ENCODE assay signal across 2 cellular contexts in the genomic region with DNA sequence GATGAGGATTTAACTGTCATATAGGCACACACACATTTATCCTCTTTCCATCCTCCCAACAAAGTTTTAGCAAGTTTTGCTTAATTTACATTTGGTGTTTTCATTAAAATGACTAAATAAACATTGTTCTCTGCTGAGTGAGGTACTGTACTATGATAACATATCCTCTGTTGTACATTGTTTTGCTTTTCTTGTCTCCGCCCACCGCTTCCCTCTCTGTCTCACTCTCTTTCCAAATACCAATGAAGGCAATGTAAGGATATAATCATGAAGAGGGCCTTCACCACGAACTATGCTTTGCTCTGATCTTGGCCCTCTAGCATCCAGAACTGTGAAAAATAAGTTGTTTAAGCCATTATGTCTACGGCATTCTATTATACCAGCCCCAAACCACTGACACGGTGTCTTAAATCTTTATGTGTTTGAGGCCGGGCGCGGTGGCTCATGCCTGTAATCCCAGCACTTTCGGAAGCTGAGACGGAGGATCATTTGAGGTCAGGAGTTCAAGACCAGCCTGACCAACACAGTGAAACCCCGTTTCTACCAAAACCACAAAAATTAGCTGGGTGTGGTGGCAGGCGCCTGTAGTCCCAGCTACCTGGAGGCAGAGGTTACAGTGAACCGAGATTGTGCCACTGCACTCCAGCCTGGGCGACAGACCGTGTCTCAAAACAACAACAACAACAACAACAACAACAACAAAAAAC.
TF ChIP-seq lines count a peak whose summit lies in the region.

No MANE protein-coding gene starts in this region.

TF ChIP-seq in A549, 52 proteins besides CTCF, POLR2A, EP300 and RAD21 (continued from another document):
- TF ChIP-seq, protein P1, sequence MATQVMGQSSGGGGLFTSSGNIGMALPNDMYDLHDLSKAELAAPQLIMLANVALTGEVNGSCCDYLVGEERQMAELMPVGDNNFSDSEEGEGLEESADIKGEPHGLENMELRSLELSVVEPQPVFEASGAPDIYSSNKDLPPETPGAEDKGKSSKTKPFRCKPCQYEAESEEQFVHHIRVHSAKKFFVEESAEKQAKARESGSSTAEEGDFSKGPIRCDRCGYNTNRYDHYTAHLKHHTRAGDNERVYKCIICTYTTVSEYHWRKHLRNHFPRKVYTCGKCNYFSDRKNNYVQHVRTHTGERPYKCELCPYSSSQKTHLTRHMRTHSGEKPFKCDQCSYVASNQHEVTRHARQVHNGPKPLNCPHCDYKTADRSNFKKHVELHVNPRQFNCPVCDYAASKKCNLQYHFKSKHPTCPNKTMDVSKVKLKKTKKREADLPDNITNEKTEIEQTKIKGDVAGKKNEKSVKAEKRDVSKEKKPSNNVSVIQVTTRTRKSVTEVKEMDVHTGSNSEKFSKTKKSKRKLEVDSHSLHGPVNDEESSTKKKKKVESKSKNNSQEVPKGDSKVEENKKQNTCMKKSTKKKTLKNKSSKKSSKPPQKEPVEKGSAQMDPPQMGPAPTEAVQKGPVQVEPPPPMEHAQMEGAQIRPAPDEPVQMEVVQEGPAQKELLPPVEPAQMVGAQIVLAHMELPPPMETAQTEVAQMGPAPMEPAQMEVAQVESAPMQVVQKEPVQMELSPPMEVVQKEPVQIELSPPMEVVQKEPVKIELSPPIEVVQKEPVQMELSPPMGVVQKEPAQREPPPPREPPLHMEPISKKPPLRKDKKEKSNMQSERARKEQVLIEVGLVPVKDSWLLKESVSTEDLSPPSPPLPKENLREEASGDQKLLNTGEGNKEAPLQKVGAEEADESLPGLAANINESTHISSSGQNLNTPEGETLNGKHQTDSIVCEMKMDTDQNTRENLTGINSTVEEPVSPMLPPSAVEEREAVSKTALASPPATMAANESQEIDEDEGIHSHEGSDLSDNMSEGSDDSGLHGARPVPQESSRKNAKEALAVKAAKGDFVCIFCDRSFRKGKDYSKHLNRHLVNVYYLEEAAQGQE (IDR thresholded peaks at IDR 0.05): no peak
- TF ChIP-seq CHD4 (IDR thresholded peaks at IDR 0.05; ENCODE audit: borderline replicate concordance) (no peak), KDM1A (IDR thresholded peaks at IDR 0.05; ENCODE audit: low read depth) (no peak), ZC3H11A (IDR thresholded peaks at IDR 0.05) (no peak), RFX5 (IDR thresholded peaks at IDR 0.05) (no peak), GATA3 (IDR thresholded peaks at IDR 0.05; ENCODE audit: borderline replicate concordance) (no peak), HDAC2 (IDR thresholded peaks at IDR 0.05) (no peak), MYC (IDR thresholded peaks at IDR 0.05; ENCODE audit: borderline replicate concordance, low read length) (no peak), FOSL2 (IDR thresholded peaks at IDR 0.05) (no peak), FOSL2 (CRISPR knock-in tag; IDR thresholded peaks at IDR 0.05) (no peak), TP53 (CRISPR knock-in tag; IDR thresholded peaks at IDR 0.05) (no peak), KDM5A (IDR thresholded peaks at IDR 0.05) (no peak), MAFK (IDR thresholded peaks at IDR 0.05; ENCODE audit: partially characterized antibody) (no peak), SMC3 (IDR thresholded peaks at IDR 0.05) (no peak), FOSB (CRISPR knock-in tag; IDR thresholded peaks at IDR 0.05) (no peak), NFE2L2 (conservative IDR thresholded peaks at IDR 0.05; ENCODE audit: low read length) (no peak)
- TF ChIP-seq, protein P2, sequence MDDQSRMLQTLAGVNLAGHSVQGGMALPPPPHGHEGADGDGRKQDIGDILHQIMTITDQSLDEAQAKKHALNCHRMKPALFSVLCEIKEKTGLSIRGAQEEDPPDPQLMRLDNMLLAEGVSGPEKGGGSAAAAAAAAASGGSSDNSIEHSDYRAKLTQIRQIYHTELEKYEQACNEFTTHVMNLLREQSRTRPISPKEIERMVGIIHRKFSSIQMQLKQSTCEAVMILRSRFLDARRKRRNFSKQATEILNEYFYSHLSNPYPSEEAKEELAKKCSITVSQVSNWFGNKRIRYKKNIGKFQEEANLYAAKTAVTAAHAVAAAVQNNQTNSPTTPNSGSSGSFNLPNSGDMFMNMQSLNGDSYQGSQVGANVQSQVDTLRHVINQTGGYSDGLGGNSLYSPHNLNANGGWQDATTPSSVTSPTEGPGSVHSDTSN (IDR thresholded peaks at IDR 0.05): no peak
- TF ChIP-seq, protein P3, sequence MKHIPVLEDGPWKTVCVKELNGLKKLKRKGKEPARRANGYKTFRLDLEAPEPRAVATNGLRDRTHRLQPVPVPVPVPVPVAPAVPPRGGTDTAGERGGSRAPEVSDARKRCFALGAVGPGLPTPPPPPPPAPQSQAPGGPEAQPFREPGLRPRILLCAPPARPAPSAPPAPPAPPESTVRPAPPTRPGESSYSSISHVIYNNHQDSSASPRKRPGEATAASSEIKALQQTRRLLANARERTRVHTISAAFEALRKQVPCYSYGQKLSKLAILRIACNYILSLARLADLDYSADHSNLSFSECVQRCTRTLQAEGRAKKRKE (CRISPR knock-in tag; IDR thresholded peaks at IDR 0.05; ENCODE audit: low read depth): no peak
- TF ChIP-seq, protein P4, sequence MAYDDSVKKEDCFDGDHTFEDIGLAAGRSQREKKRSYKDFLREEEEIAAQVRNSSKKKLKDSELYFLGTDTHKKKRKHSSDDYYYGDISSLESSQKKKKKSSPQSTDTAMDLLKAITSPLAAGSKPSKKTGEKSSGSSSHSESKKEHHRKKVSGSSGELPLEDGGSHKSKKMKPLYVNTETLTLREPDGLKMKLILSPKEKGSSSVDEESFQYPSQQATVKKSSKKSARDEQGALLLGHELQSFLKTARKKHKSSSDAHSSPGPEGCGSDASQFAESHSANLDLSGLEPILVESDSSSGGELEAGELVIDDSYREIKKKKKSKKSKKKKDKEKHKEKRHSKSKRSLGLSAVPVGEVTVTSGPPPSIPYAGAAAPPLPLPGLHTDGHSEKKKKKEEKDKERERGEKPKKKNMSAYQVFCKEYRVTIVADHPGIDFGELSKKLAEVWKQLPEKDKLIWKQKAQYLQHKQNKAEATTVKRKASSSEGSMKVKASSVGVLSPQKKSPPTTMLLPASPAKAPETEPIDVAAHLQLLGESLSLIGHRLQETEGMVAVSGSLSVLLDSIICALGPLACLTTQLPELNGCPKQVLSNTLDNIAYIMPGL (CRISPR knock-in tag; IDR thresholded peaks at IDR 0.05; ENCODE audit: borderline replicate concordance): no peak
- TF ChIP-seq, protein P5, sequence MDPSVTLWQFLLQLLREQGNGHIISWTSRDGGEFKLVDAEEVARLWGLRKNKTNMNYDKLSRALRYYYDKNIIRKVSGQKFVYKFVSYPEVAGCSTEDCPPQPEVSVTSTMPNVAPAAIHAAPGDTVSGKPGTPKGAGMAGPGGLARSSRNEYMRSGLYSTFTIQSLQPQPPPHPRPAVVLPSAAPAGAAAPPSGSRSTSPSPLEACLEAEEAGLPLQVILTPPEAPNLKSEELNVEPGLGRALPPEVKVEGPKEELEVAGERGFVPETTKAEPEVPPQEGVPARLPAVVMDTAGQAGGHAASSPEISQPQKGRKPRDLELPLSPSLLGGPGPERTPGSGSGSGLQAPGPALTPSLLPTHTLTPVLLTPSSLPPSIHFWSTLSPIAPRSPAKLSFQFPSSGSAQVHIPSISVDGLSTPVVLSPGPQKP (IDR thresholded peaks at IDR 0.05; ENCODE audit: low read depth, low read length): no peak
TF ChIP-seq in A549: peak in this region for 0.

TF ChIP-seq in HCT116, 20 proteins besides CTCF, POLR2A, EP300 and RAD21 (continued from another document):
- no peak for TF ChIP-seq JUND (IDR thresholded peaks at IDR 0.05)
- TF ChIP-seq POLR2AphosphoS5 (IDR thresholded peaks at IDR 0.05; ENCODE audit: low read depth, low read length): no peak
- TF ChIP-seq SP1 (IDR thresholded peaks at IDR 0.05; ENCODE audit: low read depth): no peak
- TF ChIP-seq EZH2 (IDR thresholded peaks at IDR 0.05): no peak
